Comparison of ENCODE assay signal across 6 cellular contexts in the genomic region with DNA sequence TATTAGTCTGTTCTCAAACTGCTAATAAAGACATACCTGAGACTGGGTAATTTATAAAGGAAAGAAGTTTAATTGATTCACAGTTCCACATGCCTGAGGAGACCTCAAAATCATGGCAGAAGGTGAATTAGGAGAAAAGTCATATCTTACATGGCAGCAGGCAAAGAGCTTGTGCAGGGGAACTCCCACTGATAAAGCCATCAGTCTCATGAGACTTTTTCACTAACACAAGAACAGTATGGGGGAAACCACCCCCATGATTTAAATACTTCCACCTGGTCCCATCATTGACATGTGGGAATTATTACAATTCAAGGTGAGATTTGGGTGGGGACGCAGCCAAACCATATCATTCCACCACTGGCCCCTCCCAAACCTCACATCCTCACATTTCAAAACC.
DNase-seq lines count a peak whose midpoint lies in the region; ATAC-seq, FAIRE-seq and TF ChIP-seq lines count a peak whose summit lies in the region.
"Not testable (repeated sequence)": the region's sequence is repeated elsewhere in the genome, so short reads cannot be mapped to it uniquely, and the experiment has no call there.

No MANE protein-coding gene starts in this region.

- H3K9me3 ChIP-seq in GM12878 (replicated peaks; ENCODE audit: control insufficient read depth, insufficient read depth, low read length) = not testable (repeated sequence)

- not testable (repeated sequence) for H4K20me1 ChIP-seq in GM12878 (ENCODE audit: control insufficient read depth, insufficient read depth)

- not testable (repeated sequence) for BruUV-seq in GM12878 (replicated peaks; lab: Mats Ljungman, UMichigan)

- RAD21 ChIA-PET in GM12878 (lab: Charles Lee; ENCODE audit: unreplicated experiment) = interaction anchor here (1.0 to 1.6 kb wide), 3 partner anchors 19 to 163 kb away, joined by 3 to 7 read pairs (median 3); no protein-coding TSS in a partner anchor

- not testable (repeated sequence) for H3K4me2 ChIP-seq in GM12878 (ENCODE audit: control insufficient read depth, insufficient read depth)

- TF ChIP-seq RAD21 in GM12878 (IDR thresholded peaks at IDR 0.05; ENCODE audit: insufficient read depth, low read depth, low read length) = not testable (repeated sequence)

- WGBS in GM12878 (ENCODE audit: insufficient coverage, insufficient replicate concordance, low lambda C conversion rate, missing lambda C conversion rate) = 25% methylated on average over 1 of the region's 1 CpG

- SMC1A ChIA-PET in GM12878 (lab: Charles Lee; ENCODE audit: uncharacterized antibody, unreplicated experiment) = interaction anchor here (1.0 to 2.4 kb wide), 5 partner anchors 11 to 58 kb away, joined by 3 to 8 read pairs (median 4); no protein-coding TSS in a partner anchor

- POLR2A ChIA-PET in GM12878 (lab: Charles Lee) = interaction anchor here (0.6 kb wide), 2 partner anchors 167 to 325 kb away, joined by 3 read pairs; a partner anchor contains a TSS

- ATAC-seq in GM18520 (IDR thresholded peaks at IDR 0.05; ENCODE audit: unreplicated experiment) (peak; percentile 60), GM18868 (IDR thresholded peaks at IDR 0.05; ENCODE audit: unreplicated experiment) (peak; percentile 66), GM21786 (IDR thresholded peaks at IDR 0.05; ENCODE audit: unreplicated experiment) (peak; percentile 56), HG03432 (IDR thresholded peaks at IDR 0.05; ENCODE audit: unreplicated experiment) (peak; percentile 69), GM12878 (peak; percentile 29; the same call in 1 of the 3 replicates)

- H3K4me3 ChIP-seq in GM12865 (ENCODE audit: low read depth, low read length); GM12878: not testable (repeated sequence)

- CTCF ChIA-PET in GM12878 (lab: Yijun Ruan, JAX) = not testable (repeated sequence)

- FAIRE-seq in GM12878 (lab: Jason Lieb, UNC) = not testable (repeated sequence)

- intact Hi-C loops in GM12878 (cut with micrococcal nuclease; ENCODE audit: unreplicated experiment) = not testable (repeated sequence)

- not testable (repeated sequence) for H3K27me3 ChIP-seq in GM12878 (replicated peaks in 1 of 2; ENCODE audit: control insufficient read depth in 2 of 2, insufficient read depth in 2 of 2, low read length in 1 of 2)

- H3K79me2 ChIP-seq in GM12878 (ENCODE audit: control insufficient read depth, insufficient read depth, low read length) = not testable (repeated sequence)

- in situ Hi-C loops in GM12878 (cut with MboI) = not testable (repeated sequence)

- H3K27ac ChIP-seq in GM12878 (ENCODE audit: control insufficient read depth, insufficient read depth) = not testable (repeated sequence)

- peak; percentile 33 for DNase-seq in GM12865 (ENCODE audit: low read depth)
- not testable (repeated sequence) for DNase-seq in GM12878 (ENCODE audit: low read depth, low spot score)

- not testable (repeated sequence) for TF ChIP-seq EP300 in GM12878 (IDR thresholded peaks at IDR 0.05; ENCODE audit: borderline replicate concordance in 1 of 2, control insufficient read depth in 1 of 2, low read depth in 2 of 2, low read length in 2 of 2)

- not testable (repeated sequence) for H3K4me1 ChIP-seq in GM12878 (ENCODE audit: control insufficient read depth, insufficient read depth, low read length)

- TF ChIP-seq POLR2A in GM12878 (IDR thresholded peaks at IDR 0.05; ENCODE audit: low read depth, low read length) = not testable (repeated sequence)

- TF ChIP-seq CTCF in GM12865 (IDR thresholded peaks at IDR 0.05; ENCODE audit: insufficient read depth, low read depth, low read length, missing control alignments); GM12878 (IDR thresholded peaks at IDR 0.05 in 2 of 3, conservative IDR thresholded peaks at IDR 0.05 in 1 of 3; ENCODE audit: control insufficient read depth in 2 of 3, extremely low read depth in 1 of 3, insufficient read depth in 1 of 3, low read depth in 3 of 3, low read length in 3 of 3): not testable (repeated sequence)

- not testable (repeated sequence) for H3K9ac ChIP-seq in GM12878 (ENCODE audit: control insufficient read depth, insufficient read depth, low read length)

- not testable (repeated sequence) for H3K36me3 ChIP-seq in GM12878 (ENCODE audit: control insufficient read depth in 2 of 2, insufficient read depth in 2 of 2, low read length in 1 of 2)

- H2AFZ ChIP-seq in GM12878 (ENCODE audit: control insufficient read depth, low read depth, low read length) = not testable (repeated sequence)

TF ChIP-seq in GM12878, 131 proteins besides CTCF, POLR2A, EP300 and RAD21:
- TF ChIP-seq MEF2B (IDR thresholded peaks at IDR 0.05; ENCODE audit: partially characterized antibody, poor library complexity, severe bottlenecking) (peak; percentile 68), BHLHE40 (IDR thresholded peaks at IDR 0.05; ENCODE audit: borderline replicate concordance in 1 of 2, low read depth in 2 of 2, low read length in 1 of 2) (peak in 1 of 2 experiments; percentile 7; a peak in 1 of 4 replicates)
- TF ChIP-seq, protein P1, sequence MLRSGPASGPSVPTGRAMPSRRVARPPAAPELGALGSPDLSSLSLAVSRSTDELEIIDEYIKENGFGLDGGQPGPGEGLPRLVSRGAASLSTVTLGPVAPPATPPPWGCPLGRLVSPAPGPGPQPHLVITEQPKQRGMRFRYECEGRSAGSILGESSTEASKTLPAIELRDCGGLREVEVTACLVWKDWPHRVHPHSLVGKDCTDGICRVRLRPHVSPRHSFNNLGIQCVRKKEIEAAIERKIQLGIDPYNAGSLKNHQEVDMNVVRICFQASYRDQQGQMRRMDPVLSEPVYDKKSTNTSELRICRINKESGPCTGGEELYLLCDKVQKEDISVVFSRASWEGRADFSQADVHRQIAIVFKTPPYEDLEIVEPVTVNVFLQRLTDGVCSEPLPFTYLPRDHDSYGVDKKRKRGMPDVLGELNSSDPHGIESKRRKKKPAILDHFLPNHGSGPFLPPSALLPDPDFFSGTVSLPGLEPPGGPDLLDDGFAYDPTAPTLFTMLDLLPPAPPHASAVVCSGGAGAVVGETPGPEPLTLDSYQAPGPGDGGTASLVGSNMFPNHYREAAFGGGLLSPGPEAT (IDR thresholded peaks at IDR 0.05; ENCODE audit: low read depth) = peak; percentile 47; the same call in 1 of the 2 replicates
TF ChIP-seq in GM12878: peak in this region for 3; not testable (repeated sequence) for 128.
